ENCODE assay signal across 8 cellular contexts in the genomic region with DNA sequence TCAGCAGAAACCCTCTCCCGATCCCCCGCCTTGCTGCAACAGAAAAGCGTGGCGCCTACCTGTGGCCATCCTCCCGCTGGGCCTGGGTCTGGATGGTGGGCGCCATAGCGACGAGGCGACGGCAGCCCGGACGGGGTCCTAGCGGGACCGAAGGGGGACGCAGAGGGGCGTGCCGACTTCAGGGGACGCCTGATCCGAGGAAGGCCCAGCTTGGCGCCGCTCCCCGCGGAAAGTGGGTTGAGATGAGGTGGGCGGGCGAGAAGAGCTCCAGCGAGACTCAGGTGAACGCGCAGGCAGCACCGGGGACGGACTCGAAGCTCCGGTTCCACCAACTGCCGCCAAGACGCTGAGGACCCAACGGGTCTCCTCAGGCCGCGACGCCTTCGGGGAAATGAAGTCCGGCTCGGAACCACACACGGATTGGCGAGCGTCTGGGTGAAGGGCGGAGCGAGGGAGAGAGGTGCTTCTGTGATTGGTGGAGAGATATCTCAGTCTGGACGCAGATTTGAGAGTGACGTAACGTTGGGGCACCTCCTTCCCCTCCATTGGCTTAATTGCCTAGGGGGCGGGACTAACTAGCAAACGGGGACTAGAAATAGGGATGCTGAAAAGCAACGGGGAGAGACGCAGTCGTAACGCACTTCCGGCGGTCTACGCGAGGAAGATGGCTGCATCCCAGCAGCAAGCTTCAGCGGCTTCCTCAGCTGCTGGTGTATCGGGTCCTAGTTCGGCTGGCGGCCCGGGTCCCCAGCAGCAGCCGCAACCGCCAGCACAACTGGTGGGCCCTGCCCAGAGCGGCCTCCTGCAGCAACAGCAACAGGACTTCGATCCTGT. TPM values are rescaled to one million over a fixed set of nuclear protein-coding genes. Genes with fewer than 3 reads are reported as not detected.
DNase-seq lines count a peak whose midpoint lies in the region; ATAC-seq lines count a peak whose summit lies in the region.

A gene with protein sequence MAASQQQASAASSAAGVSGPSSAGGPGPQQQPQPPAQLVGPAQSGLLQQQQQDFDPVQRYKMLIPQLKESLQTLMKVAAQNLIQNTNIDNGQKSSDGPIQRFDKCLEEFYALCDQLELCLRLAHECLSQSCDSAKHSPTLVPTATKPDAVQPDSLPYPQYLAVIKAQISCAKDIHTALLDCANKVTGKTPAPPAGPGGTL (plus strand): TSS at position 620 of the 834 bp plus-strand sequence. CDS start 45 bp downstream, at position 665.
A gene (minus strand): TSS at position 348 of the 834 bp plus-strand sequence. CDS start 242 bp downstream, at position 106.

- peak; percentile 78 for ATAC-seq in GM19043 (IDR thresholded peaks at IDR 0.05; ENCODE audit: low read depth, unreplicated experiment)
- ATAC-seq in HG03378 (IDR thresholded peaks at IDR 0.05; ENCODE audit: unreplicated experiment), result peak; percentile 92

- peak; percentile 98 for DNase-seq in AG20443 (ENCODE audit: low spot score)
- peak; percentile 99 for DNase-seq in NCI-H460 (ENCODE audit: extremely low read depth, low read depth)
- DNase-seq in activated CD4-positive, CD25-positive, alpha-beta regulatory T cell treated with anti-CD3 and anti-CD28 coated beads, Interleukin-2, amount 50 U/mL, for 72 hours, result peak; percentile 91
- DNase-seq in cerebellar nuclear complex (lab: John Stamatoyannopoulos, UW), result peak; percentile 99 to 100
- DNase-seq in islet precursor cell, result peak; percentile 99
- peak; percentile 94 to 95 (median 95) for DNase-seq in stimulated activated CD4-positive, alpha-beta T cell treated with anti-CD3 and anti-CD28 coated beads, Interleukin-12 subunit alpha, Interleukin-12 subunit beta, amount 100 ng/mL, for 48 hours (ENCODE audit: low read depth in 2 of 3, low spot score in 1 of 3)

RNA-seq across cellular contexts. Expression of the first gene that starts in this region (rescaled TPM):
- 20.8 and 22.5 TPM in 2 replicates for total RNA-seq in NCI-H460 (2014; rRNA removed; shearing (Covaris generic))
- 13.2 and 20.9 TPM in 2 replicates for polyA plus RNA-seq in NCI-H460 (2014; cell fraction: nucleus; rRNA removed)

RNA-seq across cellular contexts. Expression of the second gene that starts in this region (rescaled TPM):
- 21.1 and 27.7 TPM in 2 replicates for total RNA-seq in NCI-H460 (2014; rRNA removed; shearing (Covaris generic))
- polyA plus RNA-seq in NCI-H460 (2014; cell fraction: nucleus; rRNA removed), result 20.1 and 20.5 TPM in 2 replicates

Comparison
In these comparisons a context has a peak if more than half of its experiments do, and no peak if none do; other contexts are left out.
1. Peak in every context shown above with its lines: DNase-seq and ATAC-seq.